ENCODE assay signal across 21 cellular contexts in genomic region chr2:113812204-113812603, GRCh38. TPM values are rescaled to one million over a fixed set of nuclear protein-coding genes. Genes with fewer than 3 reads are reported as not detected.
A peak's percentile ranks its signal among the peaks of the same experiment; 100 is the strongest.
DNase-seq lines count a peak whose midpoint lies in the region; ATAC-seq and TF ChIP-seq lines count a peak whose summit lies in the region.
"Had no signal": no experiment of that assay in that cellular context is flagged by ENCODE, and none has a peak within 500 bp of the region (broad histone marks: within the 10 kb centered on the region; RNA-seq: fewer than 3 reads in every experiment).

No MANE protein-coding gene starts in this region.

- H3K27ac Mint-ChIP-seq in Caco-2 (ENCODE audit: unreplicated experiment): peak overlapping the region; percentile 1
- H3K27ac Mint-ChIP-seq in activated T-helper 17 cell treated with anti-CD3 and anti-CD28 coated beads, Interleukin-2, amount 50 U/mL, for 72 hours: peak overlapping the region; percentile 6
- H3K27ac Mint-ChIP-seq in progenitor cell of endocrine pancreas: peak overlapping the region; percentile 2
- H3K27ac Mint-ChIP-seq in activated naive CD8-positive, alpha-beta T cell treated with anti-CD3 and anti-CD28 coated beads for 36 hours: no peak overlapping the region
- H3K27ac Mint-ChIP-seq: CD4-positive, CD25-positive, alpha-beta regulatory T cell; GM23338 had no signal

- WGBS in hepatocyte (ENCODE audit: low lambda C conversion rate, missing lambda C conversion rate): 59% methylated on average over 4 of the region's 4 CpGs

- intact Hi-C loops in Caco-2 (cut with micrococcal nuclease; ENCODE audit: unreplicated experiment): no loop called here

- H3K4me1 ChIP-seq in Caco-2 (peaks cover 15% of the 10 kb centered on the region), hepatocyte (ENCODE audit: insufficient read depth) (peaks cover 7% of the 10 kb centered on the region)
- H3K4me1 ChIP-seq: BE2C had no signal

- no peaks in the 10 kb centered on the region for H3K79me2 ChIP-seq in hepatocyte

- H3K27ac ChIP-seq in hepatocyte: peak overlapping the region; percentile 17

- no peak for ATAC-seq in activated T-helper 17 cell treated with anti-CD3 and anti-CD28 coated beads, Interleukin-2, amount 50 U/mL, for 72 hours (replicated peaks)
- ATAC-seq: GM12878, GM23338, HCT116, PC-3 had no signal

- H3K9me3 Mint-ChIP-seq in Caco-2 (ENCODE audit: unreplicated experiment) (no peaks in the 10 kb centered on the region), progenitor cell of endocrine pancreas (ENCODE audit: low read depth) (peaks cover 6% of the 10 kb centered on the region)
- no peaks in the 10 kb centered on the region for H3K9me3 Mint-ChIP-seq in activated T-helper 17 cell treated with anti-CD3 and anti-CD28 coated beads, Interleukin-2, amount 50 U/mL, for 72 hours
- no peaks in the 10 kb centered on the region for H3K9me3 Mint-ChIP-seq in activated naive CD8-positive, alpha-beta T cell treated with anti-CD3 and anti-CD28 coated beads for 36 hours

- POLR2A ChIA-PET in Caco-2 (lab: Charles Lee): no interaction called here

- peak overlapping the region; percentile 8 for H2AFZ ChIP-seq in hepatocyte
- H2AFZ ChIP-seq: GM23338 had no signal

- H3K9me3 ChIP-seq in Caco-2: no peaks in the 10 kb centered on the region
- H3K9me3 ChIP-seq in hepatocyte (ENCODE audit: low read depth): no peaks in the 10 kb centered on the region
- H3K9me3 ChIP-seq: BE2C had no signal

- TF ChIP-seq CTCF in Caco-2 (IDR thresholded peaks at IDR 0.05; ENCODE audit: insufficient read depth in 1 of 2, low read depth in 1 of 2, low read length in 1 of 2, severe bottlenecking in 1 of 2, unreplicated experiment in 1 of 2) (no peak), hepatocyte (IDR thresholded peaks at IDR 0.05; ENCODE audit: poor library complexity) (no peak), progenitor cell of endocrine pancreas (IDR thresholded peaks at IDR 0.05; ENCODE audit: unreplicated experiment) (no peak)

- no peak overlapping the region for H3K4me2 ChIP-seq in hepatocyte
- H3K4me2 ChIP-seq: GM23338 had no signal

- H3K36me3 Mint-ChIP-seq in Caco-2 (ENCODE audit: insufficient read depth, unreplicated experiment) (peaks cover 19% of the 10 kb centered on the region), progenitor cell of endocrine pancreas (ENCODE audit: insufficient read depth) (no peaks in the 10 kb centered on the region)
- no peaks in the 10 kb centered on the region for H3K36me3 Mint-ChIP-seq in activated T-helper 17 cell treated with anti-CD3 and anti-CD28 coated beads, Interleukin-2, amount 50 U/mL, for 72 hours (ENCODE audit: low read depth)
- H3K36me3 Mint-ChIP-seq in activated naive CD8-positive, alpha-beta T cell treated with anti-CD3 and anti-CD28 coated beads for 36 hours: no peaks in the 10 kb centered on the region

- H3K27me3 Mint-ChIP-seq in Caco-2 (ENCODE audit: insufficient read depth, unreplicated experiment) (no peaks in the 10 kb centered on the region), progenitor cell of endocrine pancreas (no peaks in the 10 kb centered on the region)
- no peaks in the 10 kb centered on the region for H3K27me3 Mint-ChIP-seq in activated T-helper 17 cell treated with anti-CD3 and anti-CD28 coated beads, Interleukin-2, amount 50 U/mL, for 72 hours
- H3K27me3 Mint-ChIP-seq in activated naive CD8-positive, alpha-beta T cell treated with anti-CD3 and anti-CD28 coated beads for 36 hours: no peaks in the 10 kb centered on the region

- CTCF ChIA-PET in Caco-2 (lab: Charles Lee): no interaction called here

- no peaks in the 10 kb centered on the region for H3K36me3 ChIP-seq in Caco-2 (ENCODE audit: control insufficient read depth, insufficient read depth, low read length)
- H3K36me3 ChIP-seq in hepatocyte (replicated peaks; ENCODE audit: insufficient read depth, low read depth): no peaks in the 10 kb centered on the region
- H3K36me3 ChIP-seq: BE2C had no signal

- H3K4me1 Mint-ChIP-seq in Caco-2 (ENCODE audit: low read depth, unreplicated experiment) (peaks cover 26% of the 10 kb centered on the region), progenitor cell of endocrine pancreas (ENCODE audit: low read depth) (peaks cover 7% of the 10 kb centered on the region)
- H3K4me1 Mint-ChIP-seq in activated T-helper 17 cell treated with anti-CD3 and anti-CD28 coated beads, Interleukin-2, amount 50 U/mL, for 72 hours: no peaks in the 10 kb centered on the region
- H3K4me1 Mint-ChIP-seq in activated naive CD8-positive, alpha-beta T cell treated with anti-CD3 and anti-CD28 coated beads for 36 hours: no peaks in the 10 kb centered on the region
- H3K4me1 Mint-ChIP-seq: GM23338 had no signal

- no peak overlapping the region for H3K4me3 Mint-ChIP-seq in Caco-2 (ENCODE audit: unreplicated experiment)
- no peak overlapping the region for H3K4me3 Mint-ChIP-seq in activated T-helper 17 cell treated with anti-CD3 and anti-CD28 coated beads, Interleukin-2, amount 50 U/mL, for 72 hours
- H3K4me3 Mint-ChIP-seq in progenitor cell of endocrine pancreas (ENCODE audit: low read depth): no peak overlapping the region
- H3K4me3 Mint-ChIP-seq in activated naive CD8-positive, alpha-beta T cell treated with anti-CD3 and anti-CD28 coated beads for 36 hours: no peak overlapping the region
- H3K4me3 Mint-ChIP-seq: CD4-positive, CD25-positive, alpha-beta regulatory T cell; GM23338 had no signal

- no TSS peak for BruUV-seq in Caco-2 (replicated peaks; lab: Mats Ljungman, UMichigan)

- no peaks in the 10 kb centered on the region for H4K20me1 ChIP-seq in hepatocyte (ENCODE audit: insufficient read depth, poor library complexity, severe bottlenecking)

- H3K4me3 ChIP-seq in Caco-2 (ENCODE audit: low read depth, low read length): no peak overlapping the region
- H3K4me3 ChIP-seq in hepatocyte: no peak overlapping the region
- H3K4me3 ChIP-seq: GM12878, GM23338 had no signal

- H3K27me3 ChIP-seq in Caco-2 (replicated peaks; ENCODE audit: control insufficient read depth, insufficient read depth, low read length): no peaks in the 10 kb centered on the region
- no peaks in the 10 kb centered on the region for H3K27me3 ChIP-seq in hepatocyte
- H3K27me3 ChIP-seq: BE2C had no signal

- DNase-seq in Caco-2: no peak
- no peak for DNase-seq in hepatocyte (ENCODE audit: low spot score)
- DNase-seq in progenitor cell of endocrine pancreas (ENCODE audit: low spot score, unreplicated experiment): no peak
- DNase-seq in D341Med (ENCODE audit: low spot score): no peak
- DNase-seq in activated naive CD8-positive, alpha-beta T cell treated with anti-CD3 and anti-CD28 coated beads for 36 hours: no peak
- no peak for DNase-seq in DMS 273 (lab: John Stamatoyannopoulos, UW; ENCODE audit: unreplicated experiment)
- DNase-seq: BE2C; CD4-positive, CD25-positive, alpha-beta regulatory T cell; COR-L47; EL; MM.1S; NCI-H1105; NCI-H2081 treated with DMSO at 0.1 percent for 48 hours; NCI-H510A; NCI-H774; PC-3; RPMI8226 had no signal

- H3K9me2 ChIP-seq in hepatocyte (replicated peaks; ENCODE audit: insufficient read depth): no peaks in the 10 kb centered on the region

RNA-seq across cellular contexts. Expression of gene SLC35F5, which starts 55.8 kb away (rescaled TPM):
- total RNA-seq in Caco-2 (2022) (140 and 149 TPM in 2 replicates), hepatocyte (132 and 145 TPM in 2 replicates), progenitor cell of endocrine pancreas (52.0 and 56.7 TPM in 2 replicates)
- 10 to 100 TPM; 23.8 to 35.8 TPM for total RNA-seq in activated T-helper 17 cell treated with anti-CD3 and anti-CD28 coated beads, Interleukin-2, amount 50 U/mL, for 72 hours
- 67.5 and 69.4 TPM in 2 replicates for polyA plus RNA-seq in hepatocyte
- 10 to 100 TPM; 20.8 to 21.3 TPM for total RNA-seq in activated naive CD8-positive, alpha-beta T cell treated with anti-CD3 and anti-CD28 coated beads for 36 hours
